ENCODE assay signal across 8 cellular contexts in the genomic region with DNA sequence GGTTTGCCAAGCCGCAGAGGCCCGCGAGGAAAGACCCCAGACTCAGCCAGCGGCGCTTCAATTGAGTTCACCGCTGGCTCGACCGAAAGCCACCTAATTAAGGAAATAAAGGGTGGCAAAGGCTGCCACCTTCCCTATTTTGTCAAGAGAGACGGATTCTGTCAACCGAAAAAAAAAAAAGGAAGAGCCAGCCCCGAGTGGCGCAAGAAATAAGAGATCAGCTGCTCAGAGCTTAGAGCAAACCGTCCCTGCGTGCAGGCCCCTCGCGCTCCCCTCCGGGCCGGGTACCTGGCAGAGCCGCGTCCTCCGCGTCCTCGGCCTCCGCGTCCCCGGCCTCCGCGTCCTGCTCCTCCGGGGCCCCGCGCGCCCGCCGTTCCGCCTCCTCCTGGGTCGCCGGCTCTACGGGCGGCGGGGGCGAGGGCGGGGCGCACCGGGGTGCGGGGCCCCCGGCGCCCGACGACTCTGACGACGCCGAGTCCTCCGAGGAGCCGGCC. TPM values are rescaled to one million over a fixed set of nuclear protein-coding genes. Genes with fewer than 3 reads are reported as not detected.
DNase-seq lines count a peak whose midpoint lies in the region; ATAC-seq, FAIRE-seq and TF ChIP-seq lines count a peak whose summit lies in the region.

No MANE protein-coding gene starts in this region.

- H3K27ac Mint-ChIP-seq in brain = peak overlapping the region; percentile 93 to 99 (median 99)

- H3K36me3 Mint-ChIP-seq in brain = peaks cover 33% of the 10 kb centered on the region

- peaks cover 61% of the 10 kb centered on the region for H3K4me1 Mint-ChIP-seq in brain

- no peaks in the 10 kb centered on the region for H3K27me3 ChIP-seq in layer of hippocampus (ENCODE audit: control insufficient read depth, insufficient read depth, low read length)

- H3K4me3 ChIP-seq in AG04449 (ENCODE audit: low read depth, low read length) = peak overlapping the region; percentile 83

- peaks cover 9% of the 10 kb centered on the region for H3K27me3 Mint-ChIP-seq in brain

- DNase-seq in AG04449 (ENCODE audit: low read depth, low spot score) (no peak), NCI-H526 treated with DMSO at 0.1 percent for 48 hours (lab: John Stamatoyannopoulos, UW) (peak; percentile 39), substantia nigra (lab: John Stamatoyannopoulos, UW) (peak in 15 of 49 donors; percentile 28 to 74 (median 53)), D721Med (ENCODE audit: insufficient read length, low spot score) (no peak)

- POLR2A ChIA-PET in AG04449 (lab: Yijun Ruan, JAX) = no interaction called here

- peak overlapping the region; percentile 90 to 99 (median 94) for H3K4me3 Mint-ChIP-seq in brain

- peak overlapping the region; percentile 85 for H3K27ac ChIP-seq in layer of hippocampus (ENCODE audit: low read depth, low read length)
- H3K27ac ChIP-seq in substantia nigra (ENCODE audit: low read depth, low read length, poor library complexity, severe bottlenecking) = peak overlapping the region; percentile 93

- H3K9me3 Mint-ChIP-seq in brain = peaks cover 0 to 25% (median 4%) of the 10 kb centered on the region in 5 experiments

- no peak for TF ChIP-seq CTCF in AG04449 (IDR thresholded peaks at IDR 0.05; ENCODE audit: insufficient read depth, low read length, missing control alignments)
- TF ChIP-seq CTCF in brain (conservative IDR thresholded peaks at IDR 0.05) = no peak
- TF ChIP-seq CTCF in D721Med (IDR thresholded peaks at IDR 0.05; ENCODE audit: insufficient read depth, missing control alignments) = no peak

- CTCF ChIA-PET in AG04449 (lab: Yijun Ruan, JAX) = no interaction called here

- no peak for FAIRE-seq in D721Med (lab: Jason Lieb, UNC)

- ATAC-seq in GM18858 (IDR thresholded peaks at IDR 0.05; ENCODE audit: unreplicated experiment) = peak; percentile 10
- ATAC-seq in HG03060 (IDR thresholded peaks at IDR 0.05; ENCODE audit: low read depth, unreplicated experiment) = peak; percentile 4

RNA-seq across cellular contexts. Expression of gene CCSAP, which starts 1.0 kb away (rescaled TPM):
- polyA plus RNA-seq in brain (ENCODE audit: insufficient read depth, low read depth, low replicate concordance) = 10.4 TPM
